ENCODE assay signal across 35 cellular contexts in genomic region chr13:44086389-44086788, GRCh38.
"Had no signal": no experiment of that assay in that cellular context is flagged by ENCODE, and none has a peak within 500 bp of the region (broad histone marks: within the 10 kb centered on the region; RNA-seq: fewer than 3 reads in every experiment).

No MANE protein-coding gene starts in this region.

- DNase-seq: Karpas-422, Kasumi-1, KG1, MG63, MM.1S, MV-4-11, NCI-H1048, NCI-H1092, NCI-H1092 treated with DMSO at 0.1 percent for 48 hours, NCI-H1105, NCI-H1105 treated with DMSO at 0.1 percent for 48 hours, NCI-H1417, NCI-H1417 treated with DMSO at 0.1 percent for 48 hours, NCI-H1436, NCI-H1436 treated with DMSO at 0.1 percent for 48 hours, NCI-H146, NCI-H1694, NCI-H1694 treated with DMSO at 0.1 percent for 48 hours, NCI-H187, NCI-H187 treated with DMSO at 0.1 percent for 48 hours, NCI-H1930, NCI-H2029, NCI-H2029 treated with DMSO at 0.1 percent for 48 hours, NCI-H2081, NCI-H2081 treated with DMSO at 0.1 percent for 48 hours, NCI-H2107, NCI-H2171, NCI-H2171 treated with DMSO at 0.1 percent for 48 hours, NCI-H2227 treated with DMSO at 0.1 percent for 48 hours, NCI-H226, NCI-H345, NCI-H446, NCI-H446 treated with DMSO at 0.1 percent for 48 hours, NCI-H510A had no signal

- H3K27me3 ChIP-seq: MG63 had no signal

- H3K27ac ChIP-seq: KMS-11 had no signal

- H3K4me3 ChIP-seq: MG63 had no signal

- H3K36me3 ChIP-seq: MG63 had no signal
